24 cellular contexts compared by ENCODE assay signal in the genomic region with DNA sequence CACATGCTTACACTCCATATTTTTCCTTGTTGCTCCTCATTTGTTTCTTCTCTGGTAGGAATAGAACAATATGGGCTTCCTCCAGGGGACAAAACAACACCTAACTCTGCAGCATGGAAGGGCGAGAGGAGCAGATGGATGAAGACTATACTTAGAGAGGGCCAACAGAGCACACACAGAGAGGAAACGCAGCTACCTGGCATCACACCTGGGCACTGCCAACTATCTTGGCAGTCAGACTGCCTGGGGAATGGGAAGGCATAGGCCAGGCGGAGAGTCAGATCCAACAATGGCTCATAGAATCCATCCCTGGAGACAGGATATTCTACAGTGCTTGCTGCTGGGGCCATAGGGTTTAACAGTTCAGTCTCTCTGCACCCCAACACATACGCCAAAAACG.
"Had no signal": no experiment of that assay in that cellular context is flagged by ENCODE, and none has a peak within 500 bp of the region (broad histone marks: within the 10 kb centered on the region; RNA-seq: fewer than 3 reads in every experiment).

No MANE protein-coding gene starts in this region.

- H3K4me3 ChIP-seq: SJCRH30 had no signal

- DNase-seq: IMR-90; Kasumi-1; KG1; NCI-H1092; NCI-H1105 treated with DMSO at 0.1 percent for 48 hours; NCI-H1417 treated with DMSO at 0.1 percent for 48 hours; NCI-H146; NCI-H1694 treated with DMSO at 0.1 percent for 48 hours; NCI-H1930; NCI-H2107; NCI-H345; NCI-H446 treated with DMSO at 0.1 percent for 48 hours; NCI-H510A treated with DMSO at 0.1 percent for 48 hours; NCI-H526; NCI-H748 treated with DMSO at 0.1 percent for 48 hours; NK-92 treated with Interleukin-12 subunit alpha and Interleukin-12 subunit beta, amount 100 ng/mL, for 24 hours; PC-3; SHP77 treated with DMSO at 0.1 percent for 48 hours; SJCRH30; T-helper 1 cell had no signal

- H3K4me1 ChIP-seq: SJCRH30 had no signal

- H3K9me3 ChIP-seq: SJCRH30 had no signal

- ATAC-seq: HepG2, Panc1, PC-3, Right ventricle myocardium inferior, SK-N-SH treated with all-trans-retinoic acid at 6 μM for 48 hours had no signal

- H3K36me3 ChIP-seq: SJCRH30 had no signal

- H3K27ac ChIP-seq: SJCRH30 had no signal

- H3K27me3 ChIP-seq: SJCRH30 had no signal

- FAIRE-seq: HepG2 had no signal
